27 cellular contexts compared by ENCODE assay signal in genomic region chr6:1402369-1402768, GRCh38. TPM values are rescaled to one million over a fixed set of nuclear protein-coding genes. Genes with fewer than 3 reads are reported as not detected.
"Had no signal": no experiment of that assay in that cellular context is flagged by ENCODE, and none has a peak within 500 bp of the region (broad histone marks: within the 10 kb centered on the region; RNA-seq: fewer than 3 reads in every experiment).

No MANE protein-coding gene starts in this region.

- H3K4me3 ChIP-seq: hepatocyte, lower lobe of right lung, right atrium auricular region, smooth muscle cell, tibial nerve, uterus had no signal

- H3K9me3 Mint-ChIP-seq: naive thymus-derived CD8-positive, alpha-beta T cell; nephron; neural crest cell; stimulated activated memory B cell treated with anti-CD40 and anti-IgM and Interleukin-4, amounts not matched to agents 10 μg/mL and 1 μg/mL and 100 μg/mL, for 72 hours; stimulated activated naive CD8-positive, alpha-beta T cell treated with anti-CD3 and anti-CD28 coated beads, Interleukin-15, amount 100 ng/mL, for 72 hours; type B pancreatic cell had no signal

- H3K36me3 Mint-ChIP-seq: naive thymus-derived CD8-positive, alpha-beta T cell; stimulated activated memory B cell treated with anti-CD40 and anti-IgM and Interleukin-4, amounts not matched to agents 10 μg/mL and 1 μg/mL and 100 μg/mL, for 72 hours; type B pancreatic cell had no signal

- ATAC-seq: left ventricle myocardium superior; lower lobe of right lung; naive thymus-derived CD8-positive, alpha-beta T cell; stimulated activated memory B cell treated with anti-CD40 and anti-IgM and Interleukin-4, amounts not matched to agents 10 μg/mL and 1 μg/mL and 100 μg/mL, for 72 hours; stimulated activated naive CD8-positive, alpha-beta T cell treated with anti-CD3 and anti-CD28 coated beads, Interleukin-15, amount 100 ng/mL, for 72 hours had no signal

- H3K4me3 Mint-ChIP-seq: naive thymus-derived CD8-positive, alpha-beta T cell; nephron; neural crest cell; stimulated activated memory B cell treated with anti-CD40 and anti-IgM and Interleukin-4, amounts not matched to agents 10 μg/mL and 1 μg/mL and 100 μg/mL, for 72 hours; stimulated activated naive CD8-positive, alpha-beta T cell treated with anti-CD3 and anti-CD28 coated beads, Interleukin-15, amount 100 ng/mL, for 72 hours; type B pancreatic cell had no signal

- H3K27ac Mint-ChIP-seq: naive thymus-derived CD8-positive, alpha-beta T cell; nephron; progenitor cell of endocrine pancreas; stimulated activated memory B cell treated with anti-CD40 and anti-IgM and Interleukin-4, amounts not matched to agents 10 μg/mL and 1 μg/mL and 100 μg/mL, for 72 hours; stimulated activated naive CD8-positive, alpha-beta T cell treated with anti-CD3 and anti-CD28 coated beads, Interleukin-15, amount 100 ng/mL, for 72 hours; type B pancreatic cell had no signal

- H3K36me3 ChIP-seq: lower lobe of right lung, neutrophil, right atrium auricular region, tibial nerve, uterus had no signal

- H3K4me2 ChIP-seq: hepatocyte, smooth muscle cell had no signal

- H3K9ac ChIP-seq: parathyroid adenoma had no signal

- H2AFZ ChIP-seq: hepatocyte, parathyroid adenoma had no signal

- DNase-seq: islet precursor cell; left ventricle myocardium superior; lower lobe of right lung; mammary epithelial cell; mesenchymal stem cell; naive thymus-derived CD8-positive, alpha-beta T cell; occipital lobe; stimulated activated CD4-positive, alpha-beta T cell treated with anti-CD3 and anti-CD28 coated beads, Interleukin-1b, Interleukin-23, amount 100 ng/mL, for 48 hours; stimulated activated CD4-positive, alpha-beta T cell treated with anti-CD3 and anti-CD28 coated beads, Interleukin-2, amount 100 ng/mL, for 48 hours; stimulated activated CD4-positive, alpha-beta T cell treated with anti-CD3 and anti-CD28 coated beads, Interleukin-4, amount 100 ng/mL, for 4 hours; stimulated activated CD8-positive, alpha-beta memory T cell treated with anti-CD3 and anti-CD28 coated beads, Interleukin-4, amount 100 ng/mL, for 48 hours; stimulated activated naive CD4-positive, alpha-beta T cell treated with Interleukin-2 at 50 U/mL for 16 hours; stimulated activated naive CD8-positive, alpha-beta T cell treated with anti-CD3 and anti-CD28 coated beads, Interleukin-15, amount 100 ng/mL, for 72 hours; substantia nigra; uterus had no signal

- H3K4me1 Mint-ChIP-seq: nephron; stimulated activated naive CD8-positive, alpha-beta T cell treated with anti-CD3 and anti-CD28 coated beads, Interleukin-15, amount 100 ng/mL, for 72 hours had no signal

- H3K27me3 ChIP-seq: right atrium auricular region had no signal

- H3K4me1 ChIP-seq: parathyroid adenoma, right atrium auricular region, uterus had no signal

- H3K9me3 ChIP-seq: lower lobe of right lung, neutrophil, uterus had no signal

- H3K27ac ChIP-seq: hepatocyte, lower lobe of right lung, neutrophil, parathyroid adenoma, right atrium auricular region, tibial nerve, uterus had no signal

RNA-seq across cellular contexts. Expression of gene FOXF2, which starts 13.0 kb away (rescaled TPM):
- total RNA-seq: left ventricle myocardium superior; mammary epithelial cell; naive thymus-derived CD8-positive, alpha-beta T cell; neural crest cell; progenitor cell of endocrine pancreas; pulmonary artery endothelial cell; uterus had no signal
- polyA plus RNA-seq: naive thymus-derived CD8-positive, alpha-beta T cell had no signal
